10 cellular contexts compared by ENCODE assay signal in genomic region chr19:4367781-4368127, GRCh38. TPM values are rescaled to one million over a fixed set of nuclear protein-coding genes. Genes with fewer than 3 reads are reported as not detected.
DNase-seq lines count a peak whose midpoint lies in the region; ATAC-seq and TF ChIP-seq lines count a peak whose summit lies in the region.
"Had no signal": no experiment of that assay in that cellular context is flagged by ENCODE, and none has a peak within 500 bp of the region (broad histone marks: within the 10 kb centered on the region; RNA-seq: fewer than 3 reads in every experiment).

No MANE protein-coding gene starts in this region.

- intact Hi-C loops in left ventricle myocardium superior (cut with micrococcal nuclease) = no loop called here

- peak overlapping the region; percentile 12 for H3K18ac ChIP-seq in H9 (ENCODE audit: insufficient read length, low read depth, low read length)

- H3K27me3 ChIP-seq in H9 (ENCODE audit: insufficient read depth, low read length) (no peaks in the 10 kb centered on the region), smooth muscle cell (ENCODE audit: low read depth) (no peaks in the 10 kb centered on the region)
- H3K27me3 ChIP-seq: SJCRH30 had no signal

- H3K9me3 ChIP-seq in H9 (ENCODE audit: control insufficient read depth, low read depth, low read length) (no peaks in the 10 kb centered on the region), smooth muscle cell (replicated peaks; ENCODE audit: low read depth) (no peaks in the 10 kb centered on the region)
- H3K9me3 ChIP-seq: SJCRH30 had no signal

- no peak overlapping the region for H3K4me3 Mint-ChIP-seq in H9
- H3K4me3 Mint-ChIP-seq in activated CD8-positive, alpha-beta T cell treated with anti-CD3 and anti-CD28 coated beads, Interleukin-2, amount 10 ng/mL, durations not matched to agents 7 days and 5 days = peak overlapping the region; percentile 9

- H3K36me3 ChIP-seq in smooth muscle cell (ENCODE audit: low read depth) = no peaks in the 10 kb centered on the region
- H3K36me3 ChIP-seq: SJCRH30 had no signal

- H3K27ac ChIP-seq in H9 (ENCODE audit: insufficient read length, low read depth, low read length) = no peak overlapping the region
- H3K27ac ChIP-seq in smooth muscle cell (ENCODE audit: low read depth) = peak overlapping the region; percentile 7
- H3K27ac ChIP-seq: SJCRH30 had no signal

- TF ChIP-seq CTCF in H9 (conservative IDR thresholded peaks at IDR 0.05) (no peak), smooth muscle cell (IDR thresholded peaks at IDR 0.05; ENCODE audit: borderline replicate concordance, insufficient read depth, poor library complexity, severe bottlenecking) (no peak)

- no peak for DNase-seq in H9
- no peak for DNase-seq in activated CD8-positive, alpha-beta T cell treated with anti-CD3 and anti-CD28 coated beads, Interleukin-2, amount 10 ng/mL, durations not matched to agents 7 days and 5 days
- no peak for DNase-seq in left ventricle myocardium superior
- DNase-seq in smooth muscle cell (lab: John Stamatoyannopoulos, UW; ENCODE audit: unreplicated experiment) = no peak
- no peak for DNase-seq in NCI-H187 treated with DMSO at 0.1 percent for 48 hours (lab: John Stamatoyannopoulos, UW)
- DNase-seq in NCI-H2107 treated with DMSO at 0.1 percent for 48 hours (lab: John Stamatoyannopoulos, UW; ENCODE audit: unreplicated experiment) = no peak
- DNase-seq: occipital lobe, SJCRH30 had no signal

- no peak overlapping the region for H2BK5ac ChIP-seq in H9 (ENCODE audit: insufficient read length, low read length)

- no peak overlapping the region for H4K91ac ChIP-seq in H9 (ENCODE audit: insufficient read length, low read depth, low read length)

- no peaks in the 10 kb centered on the region for H3K79me2 ChIP-seq in H9 (ENCODE audit: insufficient read depth, low read length)
- H3K79me2 ChIP-seq in smooth muscle cell (ENCODE audit: low read depth) = peaks cover 64% of the 10 kb centered on the region

- no peak overlapping the region for H4K5ac ChIP-seq in H9 (ENCODE audit: insufficient read length, low read depth, low read length)

- H3K14ac ChIP-seq in H9 (ENCODE audit: insufficient read depth, low read length) = no peak overlapping the region

- no peaks in the 10 kb centered on the region for H3K23me2 ChIP-seq in H9 (ENCODE audit: insufficient read length, low read depth, low read length, poor library complexity, severe bottlenecking)

- no peak overlapping the region for H3T11ph ChIP-seq in H9 (ENCODE audit: low read length)

- no peak overlapping the region for H2BK20ac ChIP-seq in H9 (ENCODE audit: low read depth, low read length, poor library complexity, severe bottlenecking)

- H3K56ac ChIP-seq in H9 (ENCODE audit: insufficient read length, low read depth, low read length) = no peak overlapping the region

- no CpG with 5 or more reads among the region's 13 CpGs for WGBS in H9 (ENCODE audit: extremely low coverage, insufficient read length, low lambda C conversion rate)
- 97% methylated on average over 13 of the region's 13 CpGs for WGBS in smooth muscle cell (ENCODE audit: low lambda C conversion rate)

- no peak overlapping the region for H3K4ac ChIP-seq in H9 (ENCODE audit: low read depth, low read length)

- H3K4me1 ChIP-seq in H9 (ENCODE audit: insufficient read depth, low read length) (no peaks in the 10 kb centered on the region; the same call in 1 of the 2 replicates), smooth muscle cell (ENCODE audit: low read depth) (peaks cover 19% of the 10 kb centered on the region)

- POLR2A ChIA-PET in activated CD8-positive, alpha-beta T cell treated with anti-CD3 and anti-CD28 coated beads, Interleukin-2, amount 10 ng/mL, durations not matched to agents 7 days and 5 days (lab: Charles Lee) = interaction anchor here (1.0 kb wide), 1 partner anchor 34 kb away, joined by 3 read pairs; the partner anchor contains the start of gene CHAF1A

- no peak overlapping the region for H2BK120ac ChIP-seq in H9 (ENCODE audit: low read depth, low read length, poor library complexity, severe bottlenecking)

- no peak overlapping the region for H3K4me3 ChIP-seq in smooth muscle cell
- H3K4me3 ChIP-seq: coronary artery, SJCRH30 had no signal

- no peak overlapping the region for H3K4me2 ChIP-seq in H9 (ENCODE audit: insufficient read depth, insufficient read length, low read length)
- H3K4me2 ChIP-seq in smooth muscle cell = no peak overlapping the region

- H3K27ac Mint-ChIP-seq in H9 = peak overlapping the region; percentile 63 to 76 (median 64); a peak in 3 of 7 replicates
- H3K27ac Mint-ChIP-seq in activated CD8-positive, alpha-beta T cell treated with anti-CD3 and anti-CD28 coated beads, Interleukin-2, amount 10 ng/mL, durations not matched to agents 7 days and 5 days = peak overlapping the region; percentile 96

- peaks cover 10 to 20% of the 10 kb centered on the region in 2 experiments for H3K4me1 Mint-ChIP-seq in H9
- H3K4me1 Mint-ChIP-seq in activated CD8-positive, alpha-beta T cell treated with anti-CD3 and anti-CD28 coated beads, Interleukin-2, amount 10 ng/mL, durations not matched to agents 7 days and 5 days (ENCODE audit: low read depth) = peaks cover 53% of the 10 kb centered on the region

- no peak for ATAC-seq in activated CD8-positive, alpha-beta T cell treated with anti-CD3 and anti-CD28 coated beads, Interleukin-2, amount 10 ng/mL, durations not matched to agents 7 days and 5 days
- ATAC-seq in left ventricle myocardium superior (peak; percentile 2), HG03520 (IDR thresholded peaks at IDR 0.05; ENCODE audit: unreplicated experiment) (no peak)

- H3K23ac ChIP-seq in H9 (ENCODE audit: insufficient read length, low read depth, low read length) = no peak overlapping the region

- no peaks in the 10 kb centered on the region for H3K79me1 ChIP-seq in H9 (ENCODE audit: insufficient read depth, low read depth, low read length, poor library complexity, severe bottlenecking)

- H3K9ac ChIP-seq in H9 (ENCODE audit: extremely low read depth, insufficient read length, low read length) = no peak overlapping the region
- no peak overlapping the region for H3K9ac ChIP-seq in smooth muscle cell (ENCODE audit: low read depth)

- H2AFZ ChIP-seq in H9 (ENCODE audit: low read length) (no peak overlapping the region), smooth muscle cell (ENCODE audit: low read depth) (no peak overlapping the region)

- no peak overlapping the region for H4K8ac ChIP-seq in H9 (replicated peaks; ENCODE audit: insufficient read length, low read depth, low read length)

- peaks cover 4% of the 10 kb centered on the region; the same call in 1 of the 2 replicates for H3K27me3 Mint-ChIP-seq in H9 (ENCODE audit: low read depth)
- no peaks in the 10 kb centered on the region for H3K27me3 Mint-ChIP-seq in activated CD8-positive, alpha-beta T cell treated with anti-CD3 and anti-CD28 coated beads, Interleukin-2, amount 10 ng/mL, durations not matched to agents 7 days and 5 days (ENCODE audit: low read depth)

- H4K20me1 ChIP-seq in H9 (ENCODE audit: control insufficient read depth, insufficient read depth, insufficient read length) (no peaks in the 10 kb centered on the region), smooth muscle cell (ENCODE audit: low read depth) (peaks cover 91% of the 10 kb centered on the region)

- peaks cover 3 to 23% (median 11%) of the 10 kb centered on the region in 3 experiments; a peak in 4 of 7 replicates for H3K36me3 Mint-ChIP-seq in H9 (ENCODE audit: insufficient read depth in 1 of 3, low read depth in 3 of 3)
- H3K36me3 Mint-ChIP-seq in activated CD8-positive, alpha-beta T cell treated with anti-CD3 and anti-CD28 coated beads, Interleukin-2, amount 10 ng/mL, durations not matched to agents 7 days and 5 days (ENCODE audit: low read depth) = peaks cover 41% of the 10 kb centered on the region

- CTCF ChIA-PET in activated CD8-positive, alpha-beta T cell treated with anti-CD3 and anti-CD28 coated beads, Interleukin-2, amount 10 ng/mL, durations not matched to agents 7 days and 5 days (lab: Charles Lee) = interaction anchor here (0.8 to 7.3 kb wide), 5 partner anchors 13 to 103 kb away, joined by 3 to 54 read pairs (median 4); partner anchors contain the start of genes CHAF1A and SH3GL1

- H3F3A ChIP-seq in smooth muscle cell (ENCODE audit: low read depth) = peaks cover 9% of the 10 kb centered on the region

- no peak overlapping the region for H2AK5ac ChIP-seq in H9 (ENCODE audit: insufficient read length, low read length)

- no peak overlapping the region for H2BK15ac ChIP-seq in H9 (ENCODE audit: low read depth, low read length)

- no peaks in the 10 kb centered on the region for H3K9me3 Mint-ChIP-seq in H9
- no peaks in the 10 kb centered on the region for H3K9me3 Mint-ChIP-seq in activated CD8-positive, alpha-beta T cell treated with anti-CD3 and anti-CD28 coated beads, Interleukin-2, amount 10 ng/mL, durations not matched to agents 7 days and 5 days (ENCODE audit: insufficient read depth)

- no peak overlapping the region for H2BK12ac ChIP-seq in H9 (ENCODE audit: insufficient read length, low read depth, low read length)

RNA-seq across cellular contexts. Expression of gene MPND, which starts 24.4 kb away (rescaled TPM):
- total RNA-seq in H9 (2021) (37.0 and 38.2 TPM in 2 replicates), left ventricle myocardium superior (19.2 TPM), smooth muscle cell (2.4 and 3.9 TPM in 2 replicates)
- total RNA-seq in activated CD8-positive, alpha-beta T cell treated with anti-CD3 and anti-CD28 coated beads, Interleukin-2, amount 10 ng/mL, durations not matched to agents 7 days and 5 days = 10 to 100 TPM; 26.0 to 27.6 TPM
- polyA plus RNA-seq in smooth muscle cell = 10.9 and 14.6 TPM in 2 replicates

RNA-seq across cellular contexts. Expression of gene STAP2, which starts 29.1 kb away (rescaled TPM):
- 19.0 and 20.2 TPM in 2 replicates for total RNA-seq in H9 (2021)
- total RNA-seq in activated CD8-positive, alpha-beta T cell treated with anti-CD3 and anti-CD28 coated beads, Interleukin-2, amount 10 ng/mL, durations not matched to agents 7 days and 5 days = 10 to 100 TPM; 14.3 to 16.5 TPM
- 4.2 TPM for total RNA-seq in left ventricle myocardium superior
- 10.7 and 13.0 TPM in 2 replicates for total RNA-seq in smooth muscle cell
- polyA plus RNA-seq in smooth muscle cell = 8.3 and 26.5 TPM in 2 replicates

RNA-seq across cellular contexts. Expression of gene SH3GL1, which starts 32.6 kb away (rescaled TPM):
- total RNA-seq in H9 (2021) (85.5 TPM in 2 replicates), left ventricle myocardium superior (19.1 TPM), smooth muscle cell (50.1 and 52.9 TPM in 2 replicates)
- total RNA-seq in activated CD8-positive, alpha-beta T cell treated with anti-CD3 and anti-CD28 coated beads, Interleukin-2, amount 10 ng/mL, durations not matched to agents 7 days and 5 days = 10 to 100 TPM; 65.1 to 67.9 TPM
- polyA plus RNA-seq in smooth muscle cell = 120 and 132 TPM in 2 replicates

RNA-seq across cellular contexts. Expression of gene CHAF1A, which starts 34.7 kb away (rescaled TPM):
- total RNA-seq in H9 (2021) (143 and 148 TPM in 2 replicates), left ventricle myocardium superior (7.2 TPM), smooth muscle cell (3.8 and 14.7 TPM in 2 replicates)
- total RNA-seq in activated CD8-positive, alpha-beta T cell treated with anti-CD3 and anti-CD28 coated beads, Interleukin-2, amount 10 ng/mL, durations not matched to agents 7 days and 5 days = 100 to 1,000 TPM in 1 of 2 experiments, 10 to 100 TPM in 1; 95.3 to 104 TPM
- polyA plus RNA-seq in smooth muscle cell = 11.4 and 14.8 TPM in 2 replicates
